8 cellular contexts compared by ENCODE assay signal in genomic region chr10:70758757-70759514, GRCh38. TPM values are rescaled to one million over a fixed set of nuclear protein-coding genes. Genes with fewer than 3 reads are reported as not detected.
DNase-seq lines count a peak whose midpoint lies in the region; ATAC-seq, FAIRE-seq and TF ChIP-seq lines count a peak whose summit lies in the region.

No MANE protein-coding gene starts in this region.

- no peak overlapping the region for H3K4me3 ChIP-seq in GM12875 (ENCODE audit: low read depth, low read length)
- no peak overlapping the region for H3K4me3 ChIP-seq in bronchial epithelial cell (ENCODE audit: low read depth, low read length)
- H3K4me3 ChIP-seq in kidney epithelial cell (ENCODE audit: low read depth, low read length): no peak overlapping the region

- no peak for ATAC-seq in HG02840 (IDR thresholded peaks at IDR 0.05; ENCODE audit: low FRiP score, unreplicated experiment)

- peak; percentile 81 for FAIRE-seq in bronchial epithelial cell (lab: Jason Lieb, UNC)

- H3K27me3 ChIP-seq in bronchial epithelial cell (ENCODE audit: control insufficient read depth, insufficient read depth, low read length) (peaks cover 5% of the 10 kb centered on the region), kidney epithelial cell (ENCODE audit: control insufficient read depth, insufficient read depth, low read length) (peaks cover 10% of the 10 kb centered on the region)

- peak; percentile 52 for DNase-seq in 8988T
- peak; percentile 38 for DNase-seq in NCI-H2196 treated with DMSO at 0.1 percent for 48 hours (lab: John Stamatoyannopoulos, UW; ENCODE audit: unreplicated experiment)
- peak; percentile 19 to 46 (median 36) for DNase-seq in activated CD4-positive, CD25-positive, alpha-beta regulatory T cell (lab: John Stamatoyannopoulos, UW)
- DNase-seq in bronchial epithelial cell (ENCODE audit: low read depth): peak; percentile 54
- peak; percentile 31 for DNase-seq in kidney epithelial cell (ENCODE audit: low read depth)
- peak; percentile 72 to 75 for DNase-seq in stimulated activated CD4-positive, alpha-beta T cell treated with anti-CD3 and anti-CD28 coated beads, Interleukin-2, amount 100 ng/mL, for 48 hours

- TF ChIP-seq CTCF in GM12875 (IDR thresholded peaks at IDR 0.05; ENCODE audit: borderline replicate concordance, insufficient read depth, low read depth, low read length) (peak; percentile 59), bronchial epithelial cell (IDR thresholded peaks at IDR 0.05; ENCODE audit: insufficient read depth, low read length, severe bottlenecking) (peak; percentile 86), kidney epithelial cell (IDR thresholded peaks at IDR 0.05; ENCODE audit: insufficient read depth, low read length, poor library complexity, severe bottlenecking) (peak; percentile 78)

- H3K36me3 ChIP-seq in bronchial epithelial cell (ENCODE audit: control insufficient read depth, insufficient read depth, low read length) (no peaks in the 10 kb centered on the region), kidney epithelial cell (ENCODE audit: control insufficient read depth, insufficient read depth, low read length) (no peaks in the 10 kb centered on the region)

RNA-seq across cellular contexts. Expression of gene TBATA, which starts 26.2 kb away (rescaled TPM):
- not detected in 2 replicates for total RNA-seq in bronchial epithelial cell
- total RNA-seq in kidney epithelial cell: not detected in 2 replicates

RNA-seq across cellular contexts. Expression of gene SGPL1, which starts 56.8 kb away (rescaled TPM):
- 82.9 and 144 TPM in 2 replicates for total RNA-seq in bronchial epithelial cell
- 82.7 and 83.5 TPM in 2 replicates for total RNA-seq in kidney epithelial cell
